Comparison of ENCODE assay signal across 18 cellular contexts in genomic region chr4:47017081-47017480, GRCh38. TPM values are rescaled to one million over a fixed set of nuclear protein-coding genes. Genes with fewer than 3 reads are reported as not detected.
DNase-seq lines count a peak whose midpoint lies in the region; ATAC-seq and TF ChIP-seq lines count a peak whose summit lies in the region.
"Had no signal": no experiment of that assay in that cellular context is flagged by ENCODE, and none has a peak within 500 bp of the region (broad histone marks: within the 10 kb centered on the region; RNA-seq: fewer than 3 reads in every experiment).

No MANE protein-coding gene starts in this region.

- H3K27me3 Mint-ChIP-seq in osteocyte (ENCODE audit: unreplicated experiment): no peaks in the 10 kb centered on the region

- DNase-seq in HCEC 1CT (peak; percentile 65), SK-N-MC (ENCODE audit: low read depth, low spot score) (no peak), fibroblast of peridontal ligament (ENCODE audit: extremely low read depth) (peak; percentile 15), osteocyte (ENCODE audit: extremely low spot score, unreplicated experiment) (no peak), DMS153 (lab: John Stamatoyannopoulos, UW) (no peak)
- DNase-seq: 8988T; ACHN; CD4-positive, CD25-positive, alpha-beta regulatory T cell; DMS79; GOT3; H9 had no signal

- H3K27ac Mint-ChIP-seq in osteocyte (ENCODE audit: unreplicated experiment): peak overlapping the region; percentile 44
- H3K27ac Mint-ChIP-seq: CD4-positive, CD25-positive, alpha-beta regulatory T cell; H9 had no signal

- no peaks in the 10 kb centered on the region for H3K36me3 ChIP-seq in SK-N-MC (ENCODE audit: insufficient read depth, low read length)
- H3K36me3 ChIP-seq: BLaER1 treated with 17β-estradiol and CSF1 and Interleukin-3, amounts not matched to agents 10 nM and 100 nM had no signal

- no peaks in the 10 kb centered on the region for H3K9me3 Mint-ChIP-seq in osteocyte (ENCODE audit: unreplicated experiment)
- H3K9me3 Mint-ChIP-seq: H9 had no signal

- no peaks in the 10 kb centered on the region for H3K9me3 ChIP-seq in SK-N-MC (ENCODE audit: low read depth, low read length)
- H3K9me3 ChIP-seq: BLaER1 treated with 17β-estradiol and CSF1 and Interleukin-3, amounts not matched to agents 10 nM and 100 nM had no signal

- H3K27ac ChIP-seq in SK-N-MC: peak overlapping the region; percentile 76
- H3K27ac ChIP-seq: BLaER1 treated with 17β-estradiol and CSF1 and Interleukin-3, amounts not matched to agents 10 nM and 100 nM; HL-60 had no signal

- no peak for TF ChIP-seq CTCF in osteocyte (IDR thresholded peaks at IDR 0.05)

- ATAC-seq in GM19035 (IDR thresholded peaks at IDR 0.05; ENCODE audit: unreplicated experiment): no peak
- no peak for ATAC-seq in GM19397 (IDR thresholded peaks at IDR 0.05; ENCODE audit: unreplicated experiment)
- ATAC-seq: GM12878, K562 had no signal

- peaks cover 17% of the 10 kb centered on the region for H3K4me1 Mint-ChIP-seq in osteocyte (ENCODE audit: unreplicated experiment)
- H3K4me1 Mint-ChIP-seq: H9 had no signal

- no peak overlapping the region for H3K9ac ChIP-seq in SK-N-MC (ENCODE audit: insufficient read length)
- H3K9ac ChIP-seq: BLaER1 treated with 17β-estradiol and CSF1 and Interleukin-3, amounts not matched to agents 10 nM and 100 nM had no signal

- no peaks in the 10 kb centered on the region for H3K36me3 Mint-ChIP-seq in osteocyte (ENCODE audit: unreplicated experiment)
- H3K36me3 Mint-ChIP-seq: CD4-positive, CD25-positive, alpha-beta regulatory T cell had no signal

- no peak overlapping the region for H3K4me3 ChIP-seq in SK-N-MC
- H3K4me3 ChIP-seq: BLaER1 treated with 17β-estradiol and CSF1 and Interleukin-3, amounts not matched to agents 10 nM and 100 nM; GM12878; K562 had no signal

- H3K4me3 Mint-ChIP-seq in osteocyte (ENCODE audit: unreplicated experiment): no peak overlapping the region
- H3K4me3 Mint-ChIP-seq: CD4-positive, CD25-positive, alpha-beta regulatory T cell; H9 had no signal

RNA-seq across cellular contexts. Expression of gene GABRB1, which starts 14.3 kb away (rescaled TPM):
- not detected in 2 replicates for total RNA-seq in osteocyte
- total RNA-seq: CD4-positive, CD25-positive, alpha-beta regulatory T cell; G401; K562 had no signal

RNA-seq across cellular contexts. Expression of gene GABRA4, which starts 23.7 kb away (rescaled TPM):
- total RNA-seq in osteocyte: not detected in 2 replicates
- total RNA-seq: CD4-positive, CD25-positive, alpha-beta regulatory T cell; G401; H9; K562 had no signal

Comparison
In these comparisons a context has a peak if more than half of its experiments do, and no peak if none do; other contexts are left out.
1. DNase-seq: peak in HCEC 1CT (single experiment) and fibroblast of peridontal ligament (single experiment); none in SK-N-MC (single experiment), osteocyte (single experiment) and DMS153 (single experiment).